12 cellular contexts compared by ENCODE assay signal in genomic region chr5:14868771-14869170, GRCh38. TPM values are rescaled to one million over a fixed set of nuclear protein-coding genes. Genes with fewer than 3 reads are reported as not detected.
DNase-seq lines count a peak whose midpoint lies in the region; ATAC-seq and TF ChIP-seq lines count a peak whose summit lies in the region.
"Had no signal": no experiment of that assay in that cellular context is flagged by ENCODE, and none has a peak within 500 bp of the region (broad histone marks: within the 10 kb centered on the region; RNA-seq: fewer than 3 reads in every experiment).

No MANE protein-coding gene starts in this region.

- DNase-seq in DMS53 (lab: John Stamatoyannopoulos, UW) (peak; percentile 11), DMS53 treated with DMSO at 0.1 percent for 48 hours (lab: John Stamatoyannopoulos, UW; ENCODE audit: unreplicated experiment) (no peak), COLO668 (lab: John Stamatoyannopoulos, UW; ENCODE audit: unreplicated experiment) (peak; percentile 46), WTC11 (ENCODE audit: low spot score) (no peak), ovary (no peak), upper lobe of right lung (no peak)
- DNase-seq in activated CD4-positive, alpha-beta memory T cell treated with anti-CD3 and anti-CD28 coated beads for 36 hours = no peak
- DNase-seq in naive thymus-derived CD8-positive, alpha-beta T cell = no peak
- DNase-seq: NCI-H1105 had no signal

- TF ChIP-seq CTCF in WTC11 (IDR thresholded peaks at IDR 0.05) (no peak), ovary (IDR thresholded peaks at IDR 0.05) (no peak), upper lobe of right lung (IDR thresholded peaks at IDR 0.05) (no peak)

- intact Hi-C loops in activated CD4-positive, alpha-beta memory T cell treated with anti-CD3 and anti-CD28 coated beads for 36 hours (cut with micrococcal nuclease) = loop anchor here (1.0 kb wide), 2 partner anchors 59 to 162 kb away; no protein-coding TSS in a partner anchor
- intact Hi-C loops in ovary (cut with DNase I) = loop anchor here in 1 of 4 donors (10.0 kb wide), 1 partner anchor 134 kb away; no protein-coding TSS in a partner anchor
- intact Hi-C loops in upper lobe of right lung (cut with DNase I) = no loop called here

- TF ChIP-seq EP300 in ovary (IDR thresholded peaks at IDR 0.05) = no peak

- peaks cover 9% of the 10 kb centered on the region for H3K36me3 Mint-ChIP-seq in activated CD4-positive, alpha-beta memory T cell treated with anti-CD3 and anti-CD28 coated beads for 36 hours
- H3K36me3 Mint-ChIP-seq in naive thymus-derived CD8-positive, alpha-beta T cell = peaks cover 0 to 3% (median 3%) of the 10 kb centered on the region in 3 donors
- no peaks in the 10 kb centered on the region for H3K36me3 Mint-ChIP-seq in WTC11

- H3K27me3 Mint-ChIP-seq in activated CD4-positive, alpha-beta memory T cell treated with anti-CD3 and anti-CD28 coated beads for 36 hours = no peaks in the 10 kb centered on the region
- H3K27me3 Mint-ChIP-seq in naive thymus-derived CD8-positive, alpha-beta T cell = no peaks in the 10 kb centered on the region
- H3K27me3 Mint-ChIP-seq in WTC11 (ENCODE audit: low read depth) = peaks cover 36% of the 10 kb centered on the region

- H3K27ac ChIP-seq in ovary (no peak overlapping the region), upper lobe of right lung (no peak overlapping the region)
- H3K27ac ChIP-seq: 22Rv1, SJSA1 had no signal

- ATAC-seq in naive thymus-derived CD8-positive, alpha-beta T cell = no peak
- no peak for ATAC-seq in WTC11
- no peak for ATAC-seq in upper lobe of right lung

- peak overlapping the region; percentile 96 for H3K4me3 Mint-ChIP-seq in activated CD4-positive, alpha-beta memory T cell treated with anti-CD3 and anti-CD28 coated beads for 36 hours
- H3K4me3 Mint-ChIP-seq in naive thymus-derived CD8-positive, alpha-beta T cell = peak overlapping the region in 7 of 10 donors; percentile 69 to 100 (median 98)
- no peak overlapping the region for H3K4me3 Mint-ChIP-seq in WTC11

- H3K36me3 ChIP-seq in ovary = no peaks in the 10 kb centered on the region
- H3K36me3 ChIP-seq in upper lobe of right lung = no peaks in the 10 kb centered on the region
- H3K36me3 ChIP-seq: SJSA1 had no signal

- POLR2A ChIA-PET in activated CD4-positive, alpha-beta memory T cell treated with anti-CD3 and anti-CD28 coated beads for 36 hours (lab: Charles Lee) = interaction anchor here (3.6 kb wide), 1 partner anchor 59 kb away, joined by 26 read pairs; no protein-coding TSS in a partner anchor
- POLR2A ChIA-PET in naive thymus-derived CD8-positive, alpha-beta T cell (lab: Charles Lee) = interaction anchor here (0.8 to 4.2 kb wide), 4 partner anchors 21 to 162 kb away, joined by 3 to 34 read pairs (median 5); no protein-coding TSS in a partner anchor
- POLR2A ChIA-PET in WTC11 (lab: Charles Lee) = no interaction called here

- H3K4me1 ChIP-seq in ovary (ENCODE audit: insufficient read depth) (peaks cover 6% of the 10 kb centered on the region), upper lobe of right lung (peaks cover 24% of the 10 kb centered on the region)

- TF ChIP-seq POLR2A in ovary (IDR thresholded peaks at IDR 0.05) = no peak

- no peaks in the 10 kb centered on the region for H3K9me3 ChIP-seq in ovary
- no peaks in the 10 kb centered on the region for H3K9me3 ChIP-seq in upper lobe of right lung
- H3K9me3 ChIP-seq: SJSA1 had no signal

- H3K27me3 ChIP-seq in ovary (no peaks in the 10 kb centered on the region), upper lobe of right lung (no peaks in the 10 kb centered on the region)
- H3K27me3 ChIP-seq: SJSA1 had no signal

- H3K4me3 ChIP-seq in ovary (no peak overlapping the region), upper lobe of right lung (no peak overlapping the region)
- H3K4me3 ChIP-seq: SJSA1 had no signal

- peaks cover 35% of the 10 kb centered on the region for H3K4me1 Mint-ChIP-seq in activated CD4-positive, alpha-beta memory T cell treated with anti-CD3 and anti-CD28 coated beads for 36 hours (ENCODE audit: low read depth)
- peaks cover 31 to 54% (median 52%) of the 10 kb centered on the region in 4 donors for H3K4me1 Mint-ChIP-seq in naive thymus-derived CD8-positive, alpha-beta T cell
- H3K4me1 Mint-ChIP-seq in WTC11 = peaks cover 22% of the 10 kb centered on the region

- H3K9me3 Mint-ChIP-seq in activated CD4-positive, alpha-beta memory T cell treated with anti-CD3 and anti-CD28 coated beads for 36 hours = no peaks in the 10 kb centered on the region
- H3K9me3 Mint-ChIP-seq in naive thymus-derived CD8-positive, alpha-beta T cell = no peaks in the 10 kb centered on the region
- H3K9me3 Mint-ChIP-seq in WTC11 = no peaks in the 10 kb centered on the region
- H3K9me3 Mint-ChIP-seq: activated T-helper 1 cell treated with anti-CD3 and anti-CD28 coated beads, Interleukin-12 subunit alpha, Interleukin-12 subunit beta, Interleukin-2, Interleukin-4 antibody, amounts not matched to agents 30 ng/mL and 10 ng/mL and 1 ng/mL, durations not matched to agents 14 hours and 24 hours and 36 hours had no signal

- peak overlapping the region; percentile 89 for H3K27ac Mint-ChIP-seq in activated CD4-positive, alpha-beta memory T cell treated with anti-CD3 and anti-CD28 coated beads for 36 hours
- peak overlapping the region; percentile 83 to 98 (median 96) for H3K27ac Mint-ChIP-seq in naive thymus-derived CD8-positive, alpha-beta T cell
- no peak overlapping the region for H3K27ac Mint-ChIP-seq in WTC11
- H3K27ac Mint-ChIP-seq: activated T-helper 1 cell treated with anti-CD3 and anti-CD28 coated beads, Interleukin-12 subunit alpha, Interleukin-12 subunit beta, Interleukin-2, Interleukin-4 antibody, amounts not matched to agents 30 ng/mL and 10 ng/mL and 1 ng/mL, durations not matched to agents 14 hours and 24 hours and 36 hours had no signal

- CTCF ChIA-PET in activated CD4-positive, alpha-beta memory T cell treated with anti-CD3 and anti-CD28 coated beads for 36 hours (lab: Charles Lee) = interaction anchor here (0.7 to 4.6 kb wide), 3 partner anchors 127 to 141 kb away, joined by 3 to 35 read pairs (median 6); no protein-coding TSS in a partner anchor
- CTCF ChIA-PET in WTC11 (lab: Charles Lee) = interaction anchor here (0.7 kb wide), 1 partner anchor 138 kb away, joined by 4 read pairs; no protein-coding TSS in a partner anchor

- 93 to 95% (median 95%) methylated on average over 7 of the region's 7 CpGs for WGBS in ovary, 3 donors

TF ChIP-seq in WTC11, 78 proteins besides CTCF, POLR2A, EP300 and RAD21:
- TF ChIP-seq JAZF1 (CRISPR knock-in tag; IDR thresholded peaks at IDR 0.05) = no peak
- no peak for TF ChIP-seq NR3C1 (CRISPR knock-in tag; conservative IDR thresholded peaks at IDR 0.05; ENCODE audit: low read depth)
- no peak for TF ChIP-seq ATF2 (CRISPR knock-in tag; IDR thresholded peaks at IDR 0.05; ENCODE audit: borderline replicate concordance, low read depth)
- TF ChIP-seq IRF2 (CRISPR knock-in tag; IDR thresholded peaks at IDR 0.05; ENCODE audit: borderline replicate concordance, low read depth) = no peak
- no peak for TF ChIP-seq NFATC4 (CRISPR knock-in tag; IDR thresholded peaks at IDR 0.05)
- TF ChIP-seq FOXP4 (CRISPR knock-in tag; IDR thresholded peaks at IDR 0.05) = no peak
- no peak for TF ChIP-seq SP1 (CRISPR knock-in tag; conservative IDR thresholded peaks at IDR 0.05)
- no peak for TF ChIP-seq ZNF263 (CRISPR knock-in tag; IDR thresholded peaks at IDR 0.05; ENCODE audit: low read depth)
- no peak for TF ChIP-seq PRRX2 (CRISPR knock-in tag; IDR thresholded peaks at IDR 0.05)
- no peak for TF ChIP-seq ATF1 (CRISPR knock-in tag; IDR thresholded peaks at IDR 0.05)
- no peak for TF ChIP-seq ZNF121 (CRISPR knock-in tag; IDR thresholded peaks at IDR 0.05)

RNA-seq across cellular contexts. Expression of gene ANKH, which starts 2.8 kb away (rescaled TPM):
- total RNA-seq in activated CD4-positive, alpha-beta memory T cell treated with anti-CD3 and anti-CD28 coated beads for 36 hours = 100 to 1,000 TPM; 123 to 128 TPM
- total RNA-seq in naive thymus-derived CD8-positive, alpha-beta T cell = 100 to 1,000 TPM; 160 to 162 TPM
- polyA plus RNA-seq in naive thymus-derived CD8-positive, alpha-beta T cell = 10 to 100 TPM; 29.1 to 41.3 (median 40.4) TPM
- total RNA-seq in WTC11 (2021) = 16.9 to 19.6 TPM (median 18.6 TPM) in 3 replicates
- total RNA-seq in ovary = 10 to 100 TPM; 26.1 to 80.7 (median 48.3) TPM
- polyA plus RNA-seq in ovary = 10 to 100 TPM; 17.2 to 29.2 TPM
- 67.2 TPM for total RNA-seq in upper lobe of right lung

Comparison
In these comparisons a context has a peak if more than half of its experiments do, and no peak if none do; other contexts are left out.
1. DNase-seq: peak in DMS53 (single experiment) and COLO668 (single experiment); none in DMS53 treated with DMSO at 0.1 percent for 48 hours (single experiment), activated CD4-positive, alpha-beta memory T cell treated with anti-CD3 and anti-CD28 coated beads for 36 hours (single experiment), naive thymus-derived CD8-positive, alpha-beta T cell (0 of 10), WTC11 (single experiment), ovary (0 of 5) and upper lobe of right lung (single experiment).